9 cellular contexts compared by ENCODE assay signal in the genomic region with DNA sequence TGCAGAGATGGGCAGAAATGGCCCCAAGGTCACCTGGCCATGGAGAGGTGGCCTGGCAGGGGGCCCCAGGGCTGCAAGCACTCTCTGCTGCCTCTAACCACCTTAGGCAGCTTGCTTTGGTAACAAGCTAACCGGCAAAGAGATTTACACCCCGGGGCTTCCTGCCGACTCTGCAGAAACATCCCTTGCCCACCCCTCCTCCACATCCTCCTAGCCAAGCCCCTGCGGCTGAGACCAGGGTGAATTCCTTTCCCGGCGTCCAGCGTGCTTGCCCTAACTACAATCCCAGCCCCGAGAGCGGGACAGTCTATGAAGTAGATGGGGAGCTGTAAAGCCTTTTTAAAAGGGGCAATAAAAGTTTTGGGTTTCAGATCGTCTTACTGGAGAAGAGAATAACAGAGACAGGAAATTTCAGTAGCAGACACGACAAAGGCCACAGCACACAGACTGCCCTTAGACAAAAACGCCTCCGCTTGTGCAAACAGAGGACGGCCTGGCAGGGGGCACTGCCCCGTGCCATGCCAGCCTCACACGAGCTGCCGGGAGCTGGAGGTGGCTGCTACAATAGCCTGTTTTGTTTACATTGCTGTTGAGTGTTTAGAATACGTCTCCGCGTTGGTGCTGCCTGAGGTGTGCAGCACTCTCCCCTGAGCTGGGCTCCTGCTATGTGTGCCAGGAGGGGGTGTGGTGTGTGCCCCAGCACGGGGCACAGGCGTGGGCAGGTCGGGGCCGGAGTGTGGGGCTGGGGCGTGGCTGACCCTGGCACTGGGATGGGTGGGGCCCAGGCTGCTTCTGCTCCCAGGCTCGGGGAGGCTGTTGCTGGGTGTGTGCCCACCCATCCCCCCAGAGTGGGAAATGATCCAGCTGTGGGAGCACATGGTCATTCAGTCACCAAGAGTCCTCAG. TPM values are rescaled to one million over a fixed set of nuclear protein-coding genes. Genes with fewer than 3 reads are reported as not detected.
A peak's percentile ranks its signal among the peaks of the same experiment; 100 is the strongest.
DNase-seq lines count a peak whose midpoint lies in the region; ATAC-seq and TF ChIP-seq lines count a peak whose summit lies in the region.
"Had no signal": no experiment of that assay in that cellular context is flagged by ENCODE, and none has a peak within 500 bp of the region (broad histone marks: within the 10 kb centered on the region; RNA-seq: fewer than 3 reads in every experiment).

No MANE protein-coding gene starts in this region.

- peak overlapping the region; percentile 43; the same call in 1 of the 2 replicates for H3K27ac ChIP-seq in HUES64 (ENCODE audit: low read depth, low read length)
- H3K27ac ChIP-seq in thymus (ENCODE audit: low read depth): peak overlapping the region; percentile 89

- H3K9ac ChIP-seq in HUES64 (ENCODE audit: low read depth, low read length): no peak overlapping the region

- DNase-seq in C1 segment of cervical spinal cord (lab: John Stamatoyannopoulos, UW) (peak in 9 of 14 donors; percentile 13 to 68 (median 54)), UCSD-AML1 (lab: John Stamatoyannopoulos, UW; ENCODE audit: unreplicated experiment) (peak; percentile 29), islet precursor cell (peak; percentile 96), lower leg skin (ENCODE audit: low spot score in 2 of 2) (no peak)
- DNase-seq: naive B cell had no signal

- H3K4me1 ChIP-seq in HUES64 (ENCODE audit: insufficient read depth, low read length) (peaks cover 12% of the 10 kb centered on the region), thymus (ENCODE audit: control insufficient read depth, insufficient read depth, low read length) (peaks cover 3% of the 10 kb centered on the region)

- H3K27me3 ChIP-seq in HUES64 (ENCODE audit: insufficient read depth, low read length) (no peaks in the 10 kb centered on the region), thymus (ENCODE audit: control insufficient read depth, insufficient read depth) (no peaks in the 10 kb centered on the region)

- H3K4me3 ChIP-seq in HUES64 (ENCODE audit: low read length) (peak overlapping the region; percentile 18; the same call in 1 of the 2 replicates), thymus (ENCODE audit: low read length) (no peak overlapping the region), lower leg skin (ENCODE audit: low read depth, poor library complexity, severe bottlenecking) (no peak overlapping the region)

- TF ChIP-seq POLR2A in lower leg skin (IDR thresholded peaks at IDR 0.05): no peak

- intact Hi-C loops in lower leg skin (cut with DNase I; ENCODE audit: low total_unique reads): no loop called here

- ATAC-seq in GM21825 (IDR thresholded peaks at IDR 0.05; ENCODE audit: unreplicated experiment): no peak
- no peak for ATAC-seq in HG03280 (IDR thresholded peaks at IDR 0.05; ENCODE audit: unreplicated experiment)

- WGBS in HUES64: 19% methylated on average over 26 of the region's 26 CpGs
- WGBS in thymus: 24% methylated on average over 26 of the region's 26 CpGs
- WGBS in lower leg skin, 2 donors: 3 to 6% methylated on average over 24 to 25 of the region's 26 CpGs

- TF ChIP-seq CTCF in lower leg skin (IDR thresholded peaks at IDR 0.05): no peak

- H3K36me3 ChIP-seq in HUES64 (ENCODE audit: insufficient read depth, low read length) (no peaks in the 10 kb centered on the region), thymus (ENCODE audit: control insufficient read depth, insufficient read depth) (no peaks in the 10 kb centered on the region)

- H3K9me3 ChIP-seq in HUES64 (ENCODE audit: insufficient read depth, low read depth, low read length) (no peaks in the 10 kb centered on the region), thymus (ENCODE audit: control insufficient read depth) (no peaks in the 10 kb centered on the region)

RNA-seq across cellular contexts. Expression of a gene that starts 15.3 kb away (rescaled TPM):
- polyA plus RNA-seq in HUES64 (2013, experiment 1 of 2): not detected
- not detected for polyA plus RNA-seq in HUES64 (2013, experiment 2 of 2)
- polyA plus RNA-seq in thymus: 0.39 TPM
- not detected for total RNA-seq in lower leg skin

RNA-seq across cellular contexts. Expression of a gene that starts 25.1 kb away (rescaled TPM):
- polyA plus RNA-seq in HUES64 (2013, experiment 1 of 2): 0.65 TPM
- polyA plus RNA-seq in HUES64 (2013, experiment 2 of 2): 1.2 TPM
- polyA plus RNA-seq in thymus: 0.68 TPM
- total RNA-seq in lower leg skin: 1 to 10 TPM in 1 of 4 donors, under 1 TPM in 2, not detected in 1; 0.08 to 1.5 (median 0.32) TPM

RNA-seq across cellular contexts. Expression of a gene that starts 30.5 kb away (rescaled TPM):
- 15.8 TPM for polyA plus RNA-seq in HUES64 (2013, experiment 1 of 2)
- polyA plus RNA-seq in HUES64 (2013, experiment 2 of 2): 13.8 TPM
- polyA plus RNA-seq in thymus: 5.5 TPM
- total RNA-seq in lower leg skin: 1 to 10 TPM in 1 of 4 donors, under 1 TPM in 1, not detected in 2; 0.54 to 1.0 TPM

RNA-seq across cellular contexts. Expression of a gene that starts 49.7 kb away (rescaled TPM):
- polyA plus RNA-seq in HUES64 (2013, experiment 1 of 2): 12.7 TPM
- polyA plus RNA-seq in HUES64 (2013, experiment 2 of 2): 13.3 TPM
- 9.1 TPM for polyA plus RNA-seq in thymus
- total RNA-seq in lower leg skin: 10 to 100 TPM in 1 of 4 donors, 1 to 10 TPM in 3; 4.1 to 10.6 (median 8.0) TPM

Comparison
In these comparisons a context has a peak if more than half of its experiments do, and no peak if none do; other contexts are left out.
1. DNase-seq: peak in C1 segment of cervical spinal cord (9 of 14), UCSD-AML1 (single experiment) and islet precursor cell (single experiment); none in lower leg skin (0 of 2).